1 cellular context compared by ENCODE assay signal in the genomic region with DNA sequence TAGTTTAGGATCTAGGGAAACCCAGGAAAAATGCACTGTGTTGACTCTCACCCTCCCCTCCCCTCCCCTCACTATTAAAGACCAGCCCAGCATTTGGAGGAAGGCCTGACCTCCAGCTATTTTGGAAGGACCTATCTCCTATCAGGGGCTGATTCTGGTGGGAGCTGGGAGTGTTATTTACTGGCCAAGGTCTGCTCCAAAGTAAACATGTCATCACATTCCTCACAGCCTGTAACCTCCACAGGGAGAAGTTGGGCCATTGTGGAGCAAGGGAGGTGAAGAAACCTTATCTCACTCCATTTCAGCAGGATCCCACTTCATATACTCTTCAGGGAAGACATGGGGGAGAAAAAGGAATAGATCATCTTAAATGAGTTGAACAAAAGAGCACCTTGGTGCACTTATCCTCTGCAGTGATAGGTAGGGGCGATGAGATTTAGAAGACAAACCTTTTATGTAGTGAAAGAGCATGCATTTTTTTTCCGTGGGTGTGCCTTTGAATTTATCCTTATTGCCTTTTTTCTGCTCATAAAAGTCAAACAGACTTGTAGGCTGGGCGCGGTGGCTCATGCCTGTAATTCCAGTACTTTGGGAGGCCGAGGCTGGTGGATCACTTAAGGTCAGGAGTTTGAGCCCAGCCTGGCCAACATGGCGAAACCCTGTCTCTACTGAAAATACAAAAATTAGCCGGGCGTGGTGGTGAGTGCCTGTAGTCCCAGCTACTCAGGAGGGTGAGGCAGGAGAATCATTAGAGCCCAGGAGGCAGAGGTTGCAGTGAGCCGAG.
TF ChIP-seq lines count a peak whose summit lies in the region.

No MANE protein-coding gene starts in this region.

TF ChIP-seq in GM23338, 12 proteins besides CTCF, POLR2A, EP300 and RAD21:
- TF ChIP-seq EZH2 (IDR thresholded peaks at IDR 0.05; ENCODE audit: low read depth, unreplicated experiment) (no peak), ZNF331 (CRISPR knock-in tag; IDR thresholded peaks at IDR 0.05; ENCODE audit: low read depth) (no peak), ZNF114 (CRISPR knock-in tag; IDR thresholded peaks at IDR 0.05) (no peak), POLR2AphosphoS5 (IDR thresholded peaks at IDR 0.05; ENCODE audit: low read depth) (no peak), CREB1 (CRISPR knock-in tag; IDR thresholded peaks at IDR 0.05; ENCODE audit: low read depth) (no peak), JUNB (IDR thresholded peaks at IDR 0.05; ENCODE audit: unreplicated experiment) (no peak), NANOG (IDR thresholded peaks at IDR 0.05; ENCODE audit: borderline replicate concordance) (no peak), EZH2phosphoT487 (IDR thresholded peaks at IDR 0.05; ENCODE audit: unreplicated experiment) (no peak), STAT1 (IDR thresholded peaks at IDR 0.05; ENCODE audit: unreplicated experiment) (no peak), REST (IDR thresholded peaks at IDR 0.05; ENCODE audit: unreplicated experiment) (no peak)
- TF ChIP-seq, protein P1, sequence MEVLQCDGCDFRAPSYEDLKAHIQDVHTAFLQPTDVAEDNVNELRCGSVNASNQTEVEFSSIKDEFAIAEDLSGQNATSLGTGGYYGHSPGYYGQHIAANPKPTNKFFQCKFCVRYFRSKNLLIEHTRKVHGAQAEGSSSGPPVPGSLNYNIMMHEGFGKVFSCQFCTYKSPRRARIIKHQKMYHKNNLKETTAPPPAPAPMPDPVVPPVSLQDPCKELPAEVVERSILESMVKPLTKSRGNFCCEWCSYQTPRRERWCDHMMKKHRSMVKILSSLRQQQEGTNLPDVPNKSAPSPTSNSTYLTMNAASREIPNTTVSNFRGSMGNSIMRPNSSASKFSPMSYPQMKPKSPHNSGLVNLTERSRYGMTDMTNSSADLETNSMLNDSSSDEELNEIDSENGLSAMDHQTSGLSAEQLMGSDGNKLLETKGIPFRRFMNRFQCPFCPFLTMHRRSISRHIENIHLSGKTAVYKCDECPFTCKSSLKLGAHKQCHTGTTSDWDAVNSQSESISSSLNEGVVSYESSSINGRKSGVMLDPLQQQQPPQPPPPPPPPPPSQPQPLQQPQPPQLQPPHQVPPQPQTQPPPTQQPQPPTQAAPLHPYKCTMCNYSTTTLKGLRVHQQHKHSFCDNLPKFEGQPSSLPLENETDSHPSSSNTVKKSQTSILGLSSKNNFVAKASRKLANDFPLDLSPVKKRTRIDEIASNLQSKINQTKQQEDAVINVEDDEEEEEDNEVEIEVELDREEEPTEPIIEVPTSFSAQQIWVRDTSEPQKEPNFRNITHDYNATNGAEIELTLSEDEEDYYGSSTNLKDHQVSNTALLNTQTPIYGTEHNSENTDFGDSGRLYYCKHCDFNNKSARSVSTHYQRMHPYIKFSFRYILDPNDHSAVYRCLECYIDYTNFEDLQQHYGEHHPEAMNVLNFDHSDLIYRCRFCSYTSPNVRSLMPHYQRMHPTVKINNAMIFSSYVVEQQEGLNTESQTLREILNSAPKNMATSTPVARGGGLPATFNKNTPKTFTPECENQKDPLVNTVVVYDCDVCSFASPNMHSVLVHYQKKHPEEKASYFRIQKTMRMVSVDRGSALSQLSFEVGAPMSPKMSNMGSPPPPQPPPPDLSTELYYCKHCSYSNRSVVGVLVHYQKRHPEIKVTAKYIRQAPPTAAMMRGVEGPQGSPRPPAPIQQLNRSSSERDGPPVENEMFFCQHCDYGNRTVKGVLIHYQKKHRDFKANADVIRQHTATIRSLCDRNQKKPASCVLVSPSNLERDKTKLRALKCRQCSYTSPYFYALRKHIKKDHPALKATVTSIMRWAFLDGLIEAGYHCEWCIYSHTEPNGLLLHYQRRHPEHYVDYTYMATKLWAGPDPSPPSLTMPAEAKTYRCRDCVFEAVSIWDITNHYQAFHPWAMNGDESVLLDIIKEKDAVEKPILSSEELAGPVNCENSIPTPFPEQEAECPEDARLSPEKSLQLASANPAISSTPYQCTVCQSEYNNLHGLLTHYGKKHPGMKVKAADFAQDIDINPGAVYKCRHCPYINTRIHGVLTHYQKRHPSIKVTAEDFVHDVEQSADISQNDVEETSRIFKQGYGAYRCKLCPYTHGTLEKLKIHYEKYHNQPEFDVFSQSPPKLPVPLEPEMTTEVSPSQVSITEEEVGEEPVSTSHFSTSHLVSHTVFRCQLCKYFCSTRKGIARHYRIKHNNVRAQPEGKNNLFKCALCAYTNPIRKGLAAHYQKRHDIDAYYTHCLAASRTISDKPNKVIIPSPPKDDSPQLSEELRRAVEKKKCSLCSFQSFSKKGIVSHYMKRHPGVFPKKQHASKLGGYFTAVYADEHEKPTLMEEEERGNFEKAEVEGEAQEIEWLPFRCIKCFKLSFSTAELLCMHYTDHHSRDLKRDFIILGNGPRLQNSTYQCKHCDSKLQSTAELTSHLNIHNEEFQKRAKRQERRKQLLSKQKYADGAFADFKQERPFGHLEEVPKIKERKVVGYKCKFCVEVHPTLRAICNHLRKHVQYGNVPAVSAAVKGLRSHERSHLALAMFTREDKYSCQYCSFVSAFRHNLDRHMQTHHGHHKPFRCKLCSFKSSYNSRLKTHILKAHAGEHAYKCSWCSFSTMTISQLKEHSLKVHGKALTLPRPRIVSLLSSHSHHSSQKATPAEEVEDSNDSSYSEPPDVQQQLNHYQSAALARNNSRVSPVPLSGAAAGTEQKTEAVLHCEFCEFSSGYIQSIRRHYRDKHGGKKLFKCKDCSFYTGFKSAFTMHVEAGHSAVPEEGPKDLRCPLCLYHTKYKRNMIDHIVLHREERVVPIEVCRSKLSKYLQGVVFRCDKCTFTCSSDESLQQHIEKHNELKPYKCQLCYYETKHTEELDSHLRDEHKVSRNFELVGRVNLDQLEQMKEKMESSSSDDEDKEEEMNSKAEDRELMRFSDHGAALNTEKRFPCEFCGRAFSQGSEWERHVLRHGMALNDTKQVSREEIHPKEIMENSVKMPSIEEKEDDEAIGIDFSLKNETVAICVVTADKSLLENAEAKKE (CRISPR knock-in tag; IDR thresholded peaks at IDR 0.05), result no peak
- TF ChIP-seq, protein P2, sequence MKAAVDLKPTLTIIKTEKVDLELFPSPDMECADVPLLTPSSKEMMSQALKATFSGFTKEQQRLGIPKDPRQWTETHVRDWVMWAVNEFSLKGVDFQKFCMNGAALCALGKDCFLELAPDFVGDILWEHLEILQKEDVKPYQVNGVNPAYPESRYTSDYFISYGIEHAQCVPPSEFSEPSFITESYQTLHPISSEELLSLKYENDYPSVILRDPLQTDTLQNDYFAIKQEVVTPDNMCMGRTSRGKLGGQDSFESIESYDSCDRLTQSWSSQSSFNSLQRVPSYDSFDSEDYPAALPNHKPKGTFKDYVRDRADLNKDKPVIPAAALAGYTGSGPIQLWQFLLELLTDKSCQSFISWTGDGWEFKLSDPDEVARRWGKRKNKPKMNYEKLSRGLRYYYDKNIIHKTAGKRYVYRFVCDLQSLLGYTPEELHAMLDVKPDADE (IDR thresholded peaks at IDR 0.05), result no peak
